ENCODE assay signal across 24 cellular contexts in genomic region chr1:8174807-8175206, GRCh38.
DNase-seq lines count a peak whose midpoint lies in the region; ATAC-seq, FAIRE-seq and TF ChIP-seq lines count a peak whose summit lies in the region.
"Had no signal": no experiment of that assay in that cellular context is flagged by ENCODE, and none has a peak within 500 bp of the region (broad histone marks: within the 10 kb centered on the region; RNA-seq: fewer than 3 reads in every experiment).

No MANE protein-coding gene starts in this region.

- ATAC-seq in pancreas (peak; percentile 43 to 59 (median 56)), HG02678 (IDR thresholded peaks at IDR 0.05; ENCODE audit: unreplicated experiment) (no peak), HG03439 (IDR thresholded peaks at IDR 0.05; ENCODE audit: unreplicated experiment) (no peak)
- ATAC-seq: T-helper 17 cell had no signal

- 52 to 59% methylated on average over 4 to 5 of the region's 5 CpGs for whole genome bisulfite sequencing in esophagus squamous epithelium, 2 donors
- 64 to 65% methylated on average over 5 of the region's 5 CpGs for WGBS in pancreas, 2 donors

- CTCF ChIA-PET in Calu3 (lab: Charles Lee) = interaction anchor here (0.7 kb wide), 2 partner anchors 80 to 116 kb away, joined by 3 to 4 read pairs; no protein-coding TSS in a partner anchor

- H3K4me1 ChIP-seq in Peyer's patch = peaks cover 6 to 16% (median 7%) of the 10 kb centered on the region in 4 donors
- H3K4me1 ChIP-seq in esophagus squamous epithelium = peaks cover 9 to 34% (median 14%) of the 10 kb centered on the region in 3 donors
- H3K4me1 ChIP-seq in pancreas = peaks cover 14 to 22% (median 18%) of the 10 kb centered on the region in 3 donors

- no peak for TF ChIP-seq CTCF in Calu3 (IDR thresholded peaks at IDR 0.05; ENCODE audit: unreplicated experiment)
- TF ChIP-seq CTCF in Peyer's patch (IDR thresholded peaks at IDR 0.05) = no peak
- no peak for TF ChIP-seq CTCF in esophagus squamous epithelium (IDR thresholded peaks at IDR 0.05)
- no peak for TF ChIP-seq CTCF in pancreas (IDR thresholded peaks at IDR 0.05)

- H3K4me3 ChIP-seq in Peyer's patch (no peak overlapping the region), esophagus squamous epithelium (no peak overlapping the region), pancreas (no peak overlapping the region)
- H3K4me3 ChIP-seq: hepatocyte, SJSA1, spleen had no signal

- H3K27me3 Mint-ChIP-seq in Calu3 (ENCODE audit: unreplicated experiment) = no peaks in the 10 kb centered on the region
- H3K27me3 Mint-ChIP-seq: T-helper 17 cell had no signal

- no peak for FAIRE-seq in pancreas (lab: Jason Lieb, UNC)
- FAIRE-seq: keratinocyte had no signal

- H3K4me3 Mint-ChIP-seq in Calu3 (ENCODE audit: low read depth, unreplicated experiment) = no peak overlapping the region
- H3K4me3 Mint-ChIP-seq: activated CD4-positive, alpha-beta memory T cell treated with anti-CD3 and anti-CD28 coated beads, Interleukin-2, amount 10 ng/mL, durations not matched to agents 7 days and 5 days; CD4-positive, CD25-positive, alpha-beta regulatory T cell; H9; mesothelial cell of epicardium; neural crest cell; T-helper 17 cell had no signal

- H3K27ac ChIP-seq in Peyer's patch (peak overlapping the region in 2 of 4 donors; percentile 55 to 88), esophagus squamous epithelium (peak overlapping the region in 3 of 4 donors; percentile 55 to 82 (median 81)), pancreas (peak overlapping the region in 3 of 4 donors; percentile 39 to 75 (median 74))
- H3K27ac ChIP-seq: hepatocyte, SJSA1, spleen had no signal

- H3K9me3 ChIP-seq in Peyer's patch = no peaks in the 10 kb centered on the region
- H3K9me3 ChIP-seq in esophagus squamous epithelium = peaks cover 0 to 15% (median 15%) of the 10 kb centered on the region in 3 donors
- no peaks in the 10 kb centered on the region for H3K9me3 ChIP-seq in pancreas

- peak overlapping the region; percentile 90 for H3K27ac Mint-ChIP-seq in Calu3 (ENCODE audit: unreplicated experiment)
- H3K27ac Mint-ChIP-seq: activated CD4-positive, alpha-beta memory T cell treated with anti-CD3 and anti-CD28 coated beads, Interleukin-2, amount 10 ng/mL, durations not matched to agents 7 days and 5 days; mesothelial cell of epicardium; T-helper 17 cell had no signal

- TF ChIP-seq POLR2A in Peyer's patch (IDR thresholded peaks at IDR 0.05) (no peak), esophagus squamous epithelium (IDR thresholded peaks at IDR 0.05) (no peak)

- H3K27me3 ChIP-seq in Peyer's patch (no peaks in the 10 kb centered on the region), esophagus squamous epithelium (no peaks in the 10 kb centered on the region), pancreas (no peaks in the 10 kb centered on the region)
- H3K27me3 ChIP-seq: hepatocyte, SJSA1, spleen had no signal

- peaks cover 4% of the 10 kb centered on the region for H3K9me3 Mint-ChIP-seq in Calu3 (ENCODE audit: low read depth, unreplicated experiment)

- BruUV-seq in Calu3 (replicated peaks; lab: Mats Ljungman, UMichigan) = no TSS peak

- H3K36me3 Mint-ChIP-seq in Calu3 (ENCODE audit: insufficient read depth, unreplicated experiment) = peaks cover 11% of the 10 kb centered on the region

- peaks cover 6% of the 10 kb centered on the region for H3K4me1 Mint-ChIP-seq in Calu3 (ENCODE audit: low read depth, unreplicated experiment)

- peak; percentile 31 for DNase-seq in Calu3
- peak in 2 of 3 donors; percentile 56 to 76 for DNase-seq in Peyer's patch
- DNase-seq in esophagus squamous epithelium (lab: John Stamatoyannopoulos, UW) = no peak
- DNase-seq in pancreas = peak in 2 of 6 donors; percentile 56 to 57
- DNase-seq in activated gamma-delta T cell treated with Interleukin-2 at 50 U/mL for 16 hours = no peak
- no peak for DNase-seq in hippocampal formation (lab: John Stamatoyannopoulos, UW)
- DNase-seq: activated CD4-positive, alpha-beta memory T cell treated with anti-CD3 and anti-CD28 coated beads, Interleukin-2, amount 10 ng/mL, durations not matched to agents 7 days and 5 days; activated naive CD4-positive, alpha-beta T cell; CD4-positive, CD25-positive, alpha-beta regulatory T cell; DMS79; H9; KBM-7; NCI-H1048; NCI-H774; spleen; stimulated activated CD4-positive, alpha-beta T cell treated with anti-CD3 and anti-CD28 coated beads, Interleukin-4, amount 100 ng/mL, for 4 hours; T-helper 17 cell had no signal

- intact Hi-C loops in Calu3 (cut with micrococcal nuclease; ENCODE audit: unreplicated experiment) = no loop called here
- intact Hi-C loops in esophagus squamous epithelium (cut with DNase I) = no loop called here
- intact Hi-C loops in pancreas (cut with DNase I) = loop anchor here in 1 of 3 donors (10.0 kb wide), 1 partner anchor 140 kb away; no protein-coding TSS in a partner anchor

- H3K36me3 ChIP-seq in Peyer's patch = no peaks in the 10 kb centered on the region
- H3K36me3 ChIP-seq in esophagus squamous epithelium = no peaks in the 10 kb centered on the region
- H3K36me3 ChIP-seq in pancreas = no peaks in the 10 kb centered on the region
- H3K36me3 ChIP-seq: SJSA1, spleen had no signal

Comparison
In these comparisons a context has a peak if more than half of its experiments do, and no peak if none do; other contexts are left out.
1. DNase-seq: peak in Calu3 (single experiment) and Peyer's patch (2 of 3); none in esophagus squamous epithelium (single experiment), activated gamma-delta T cell treated with Interleukin-2 at 50 U/mL for 16 hours (single experiment) and hippocampal formation (0 of 2).
2. ATAC-seq: peak in pancreas (4 of 4); none in HG02678 (single experiment) and HG03439 (single experiment).